Comparison of ENCODE assay signal across 10 cellular contexts in the genomic region with DNA sequence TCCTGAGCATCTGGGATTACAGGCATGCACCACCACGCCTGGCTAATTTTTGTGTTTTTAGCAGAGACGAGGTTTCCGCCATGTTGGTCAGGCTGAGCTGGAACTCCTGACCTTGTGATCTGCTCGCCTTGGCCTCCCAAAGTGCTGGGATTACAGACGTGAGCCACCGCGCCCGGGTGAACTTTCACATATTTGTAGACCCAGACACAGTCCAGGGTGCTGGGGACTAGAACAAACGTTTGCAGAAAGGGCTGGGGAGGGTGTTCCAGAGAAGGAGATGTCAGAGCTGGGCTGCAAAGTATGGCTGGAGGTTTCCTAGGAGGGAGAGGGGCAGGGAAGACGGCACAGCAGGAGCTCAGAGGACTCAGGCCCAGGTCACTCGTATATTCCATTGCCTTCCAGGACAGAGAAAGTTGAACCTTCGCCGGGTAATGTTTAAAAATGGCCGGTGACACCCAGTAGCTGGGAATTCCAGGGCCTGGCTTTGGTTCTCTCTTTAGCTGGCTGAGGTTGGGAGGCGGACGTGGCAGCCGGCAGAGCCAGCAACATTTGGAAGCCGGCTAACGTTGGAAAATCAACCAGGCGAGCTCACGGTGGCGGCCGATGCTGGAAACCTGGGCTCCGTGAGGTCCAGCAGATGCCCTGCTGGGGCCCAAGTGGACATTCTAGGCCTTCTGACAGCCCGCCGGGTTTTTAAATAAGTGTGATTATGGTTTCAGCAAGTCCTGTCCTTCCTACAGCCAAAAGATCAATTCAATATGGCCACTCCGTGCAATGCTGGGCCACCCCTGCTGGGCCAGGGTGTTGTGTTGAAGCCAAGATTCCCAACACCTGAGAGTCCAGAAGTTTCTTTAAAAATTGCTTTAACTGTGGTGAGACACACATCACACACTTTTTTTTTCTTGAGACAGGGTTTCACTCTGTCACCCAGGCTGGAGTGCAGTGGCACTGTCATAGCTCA. TPM values are rescaled to one million over a fixed set of nuclear protein-coding genes. Genes with fewer than 3 reads are reported as not detected.
DNase-seq lines count a peak whose midpoint lies in the region; ATAC-seq and TF ChIP-seq lines count a peak whose summit lies in the region.
"Had no signal": no experiment of that assay in that cellular context is flagged by ENCODE, and none has a peak within 500 bp of the region (broad histone marks: within the 10 kb centered on the region; RNA-seq: fewer than 3 reads in every experiment).

No MANE protein-coding gene starts in this region.

- H3K4me3 ChIP-seq in fibroblast of lung (replicated peaks in 1 of 4; ENCODE audit: control extremely low read depth in 1 of 4, insufficient read depth in 1 of 4, low read depth in 3 of 4, low read length in 4 of 4) (peak overlapping the region in 1 of 4 experiments; percentile 17), muscle layer of colon (ENCODE audit: low read depth in 1 of 2, low read length in 2 of 2) (peak overlapping the region in 1 of 2 donors; percentile 50), testis (no peak overlapping the region)

- peaks cover 65% of the 10 kb centered on the region for H3K79me2 ChIP-seq in fibroblast of lung (ENCODE audit: control insufficient read depth, insufficient read depth, low read length)

- peaks cover 2% of the 10 kb centered on the region for H3K27me3 Mint-ChIP-seq in WTC11 (ENCODE audit: low read depth)
- no peaks in the 10 kb centered on the region for H3K27me3 Mint-ChIP-seq in effector memory CD8-positive, alpha-beta T cell

- H3K27ac ChIP-seq in fibroblast of lung (ENCODE audit: insufficient read depth, low read length) (peak overlapping the region; percentile 51), muscle layer of colon (ENCODE audit: low read depth, low read length) (peak overlapping the region; percentile 96), testis (peak overlapping the region; percentile 69 to 97)

- H3K4me1 ChIP-seq in fibroblast of lung (ENCODE audit: control insufficient read depth, extremely low read depth, insufficient read depth, low read length) = peaks cover 20% of the 10 kb centered on the region
- H3K4me1 ChIP-seq in muscle layer of colon (ENCODE audit: insufficient read depth, low read length) = peaks cover 47% of the 10 kb centered on the region
- peaks cover 49% of the 10 kb centered on the region for H3K4me1 ChIP-seq in testis

- 35 to 42% methylated on average over 20 to 27 of the region's 27 CpGs for WGBS in testis, 2 donors

- H3K4me2 ChIP-seq in fibroblast of lung (ENCODE audit: extremely low read depth, insufficient read depth, low read length) = peak overlapping the region; percentile 60

- no peak overlapping the region for H3K4me3 Mint-ChIP-seq in WTC11
- H3K4me3 Mint-ChIP-seq in effector memory CD8-positive, alpha-beta T cell = no peak overlapping the region

- intact Hi-C loops in testis (cut with DNase I; ENCODE audit: low total_unique reads) = no loop called here

- no peaks in the 10 kb centered on the region for H4K20me1 ChIP-seq in fibroblast of lung (ENCODE audit: control insufficient read depth, extremely low read depth, insufficient read depth, low read length)

- TF ChIP-seq POLR2A in testis (IDR thresholded peaks at IDR 0.05) = no peak

- no peaks in the 10 kb centered on the region for H3K27me3 ChIP-seq in fibroblast of lung (ENCODE audit: control insufficient read depth, insufficient read depth, low read length)
- no peaks in the 10 kb centered on the region for H3K27me3 ChIP-seq in muscle layer of colon (ENCODE audit: control insufficient read depth in 1 of 2, insufficient read depth in 2 of 2, low read length in 2 of 2)
- H3K27me3 ChIP-seq in testis = no peaks in the 10 kb centered on the region

- POLR2A ChIA-PET in WTC11 (lab: Charles Lee) = no interaction called here

- peak overlapping the region; percentile 32; the same call in 1 of the 2 replicates for H3K27ac Mint-ChIP-seq in WTC11
- H3K27ac Mint-ChIP-seq in activated naive CD4-positive, alpha-beta T cell treated with anti-CD3 and anti-CD28 coated beads, Interleukin-2, amount 50 U/mL, for 72 hours = peak overlapping the region in 1 of 2 donors; percentile 36
- H3K27ac Mint-ChIP-seq in effector memory CD8-positive, alpha-beta T cell = peak overlapping the region in 1 of 2 donors; percentile 73

- H3K9me3 Mint-ChIP-seq in WTC11 = no peaks in the 10 kb centered on the region
- no peaks in the 10 kb centered on the region for H3K9me3 Mint-ChIP-seq in activated naive CD4-positive, alpha-beta T cell treated with anti-CD3 and anti-CD28 coated beads, Interleukin-2, amount 50 U/mL, for 72 hours
- H3K9me3 Mint-ChIP-seq in effector memory CD8-positive, alpha-beta T cell = no peaks in the 10 kb centered on the region

- CTCF ChIA-PET in WTC11 (lab: Charles Lee) = interaction anchor here (0.6 to 2.4 kb wide), 5 partner anchors 22 to 103 kb away, joined by 3 to 8 read pairs (median 3); no protein-coding TSS in a partner anchor

- H3K9ac ChIP-seq in fibroblast of lung (ENCODE audit: insufficient read depth, low read length) (no peak overlapping the region), muscle layer of colon (ENCODE audit: low read length) (peak overlapping the region; percentile 68)

- no peak for ATAC-seq in WTC11
- no peak for ATAC-seq in activated naive CD4-positive, alpha-beta T cell treated with anti-CD3 and anti-CD28 coated beads, Interleukin-2, amount 50 U/mL, for 72 hours
- no peak for ATAC-seq in GM21528 (IDR thresholded peaks at IDR 0.05; ENCODE audit: low FRiP score, unreplicated experiment)
- ATAC-seq in effector memory CD8-positive, alpha-beta T cell (replicated peaks) = no peak

- no peak for TF ChIP-seq CTCF in WTC11 (IDR thresholded peaks at IDR 0.05)
- no peak for TF ChIP-seq CTCF in fibroblast of lung (conservative IDR thresholded peaks at IDR 0.05 in 1 of 2, IDR thresholded peaks at IDR 0.05 in 1 of 2; ENCODE audit: low read depth in 1 of 2, low read length in 2 of 2)
- TF ChIP-seq CTCF in testis (IDR thresholded peaks at IDR 0.05) = no peak

- no peak overlapping the region for H2AFZ ChIP-seq in fibroblast of lung (ENCODE audit: low read length)

- H3K36me3 Mint-ChIP-seq in WTC11 = no peaks in the 10 kb centered on the region
- no peaks in the 10 kb centered on the region for H3K36me3 Mint-ChIP-seq in activated naive CD4-positive, alpha-beta T cell treated with anti-CD3 and anti-CD28 coated beads, Interleukin-2, amount 50 U/mL, for 72 hours
- H3K36me3 Mint-ChIP-seq in effector memory CD8-positive, alpha-beta T cell (ENCODE audit: insufficient read depth) = peaks cover 7% of the 10 kb centered on the region

- no peak for DNase-seq in WTC11 (ENCODE audit: low spot score)
- DNase-seq in fibroblast of lung (ENCODE audit: low read depth in 2 of 2) = peak; percentile 53 to 54
- peak; percentile 68 for DNase-seq in testis
- no peak for DNase-seq in activated naive CD4-positive, alpha-beta T cell treated with anti-CD3 and anti-CD28 coated beads, Interleukin-2, amount 50 U/mL, for 72 hours (ENCODE audit: low spot score in 2 of 2)
- no peak for DNase-seq in LoVo (ENCODE audit: low spot score)
- DNase-seq in effector memory CD8-positive, alpha-beta T cell = no peak
- DNase-seq: GOT3, NCI-H1417 treated with DMSO at 0.1 percent for 48 hours had no signal

- peaks cover 7% of the 10 kb centered on the region for H3K36me3 ChIP-seq in fibroblast of lung (ENCODE audit: control insufficient read depth, insufficient read depth, low read length)
- peaks cover 3% of the 10 kb centered on the region for H3K36me3 ChIP-seq in muscle layer of colon (ENCODE audit: insufficient read depth, low read length)
- no peaks in the 10 kb centered on the region for H3K36me3 ChIP-seq in testis (ENCODE audit: low read depth, missing control alignments)

- H3K9me3 ChIP-seq in fibroblast of lung (ENCODE audit: control insufficient read depth, insufficient read depth, low read depth, low read length) = no peaks in the 10 kb centered on the region
- no peaks in the 10 kb centered on the region for H3K9me3 ChIP-seq in muscle layer of colon (ENCODE audit: low read length)
- H3K9me3 ChIP-seq in testis = no peaks in the 10 kb centered on the region

- 0 out of 2 replicates have a peak, but pooled peaks cover 2% of the 10 kb centered on the region for H3K4me1 Mint-ChIP-seq in WTC11
- H3K4me1 Mint-ChIP-seq in effector memory CD8-positive, alpha-beta T cell (ENCODE audit: low read depth in 2 of 2) = peaks cover 2 to 3% of the 10 kb centered on the region in 2 donors

TF ChIP-seq in WTC11, 78 proteins besides CTCF, POLR2A, EP300 and RAD21 (continues in another document):
- TF ChIP-seq, protein P1, sequence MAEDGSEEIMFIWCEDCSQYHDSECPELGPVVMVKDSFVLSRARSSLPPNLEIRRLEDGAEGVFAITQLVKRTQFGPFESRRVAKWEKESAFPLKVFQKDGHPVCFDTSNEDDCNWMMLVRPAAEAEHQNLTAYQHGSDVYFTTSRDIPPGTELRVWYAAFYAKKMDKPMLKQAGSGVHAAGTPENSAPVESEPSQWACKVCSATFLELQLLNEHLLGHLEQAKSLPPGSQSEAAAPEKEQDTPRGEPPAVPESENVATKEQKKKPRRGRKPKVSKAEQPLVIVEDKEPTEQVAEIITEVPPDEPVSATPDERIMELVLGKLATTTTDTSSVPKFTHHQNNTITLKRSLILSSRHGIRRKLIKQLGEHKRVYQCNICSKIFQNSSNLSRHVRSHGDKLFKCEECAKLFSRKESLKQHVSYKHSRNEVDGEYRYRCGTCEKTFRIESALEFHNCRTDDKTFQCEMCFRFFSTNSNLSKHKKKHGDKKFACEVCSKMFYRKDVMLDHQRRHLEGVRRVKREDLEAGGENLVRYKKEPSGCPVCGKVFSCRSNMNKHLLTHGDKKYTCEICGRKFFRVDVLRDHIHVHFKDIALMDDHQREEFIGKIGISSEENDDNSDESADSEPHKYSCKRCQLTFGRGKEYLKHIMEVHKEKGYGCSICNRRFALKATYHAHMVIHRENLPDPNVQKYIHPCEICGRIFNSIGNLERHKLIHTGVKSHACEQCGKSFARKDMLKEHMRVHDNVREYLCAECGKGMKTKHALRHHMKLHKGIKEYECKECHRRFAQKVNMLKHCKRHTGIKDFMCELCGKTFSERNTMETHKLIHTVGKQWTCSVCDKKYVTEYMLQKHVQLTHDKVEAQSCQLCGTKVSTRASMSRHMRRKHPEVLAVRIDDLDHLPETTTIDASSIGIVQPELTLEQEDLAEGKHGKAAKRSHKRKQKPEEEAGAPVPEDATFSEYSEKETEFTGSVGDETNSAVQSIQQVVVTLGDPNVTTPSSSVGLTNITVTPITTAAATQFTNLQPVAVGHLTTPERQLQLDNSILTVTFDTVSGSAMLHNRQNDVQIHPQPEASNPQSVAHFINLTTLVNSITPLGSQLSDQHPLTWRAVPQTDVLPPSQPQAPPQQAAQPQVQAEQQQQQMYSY (CRISPR knock-in tag; IDR thresholded peaks at IDR 0.05) = peak; percentile 36; the same call in 1 of the 2 replicates

RNA-seq across cellular contexts. Expression of a gene that starts 41.5 kb away (rescaled TPM):
- 3.5 to 4.4 TPM (median 4.0 TPM) in 3 replicates for total RNA-seq in WTC11 (2021)
- 34.9 and 66.4 TPM in 2 replicates for total RNA-seq in fibroblast of lung
- 7.9 and 16.6 TPM in 2 replicates for polyA plus RNA-seq in fibroblast of lung
- polyA plus RNA-seq in fibroblast of lung (2012) = 89.7 and 117 TPM in 2 replicates
- 101 and 159 TPM in 2 replicates for polyA minus RNA-seq in fibroblast of lung (ENCODE audit: low replicate concordance)
- total RNA-seq in testis = 100 to 1,000 TPM; 113 to 127 TPM
- 56.5 TPM for polyA plus RNA-seq in testis (ENCODE audit: insufficient read depth, low read depth, low replicate concordance)
- 10 to 100 TPM; 10.4 to 23.1 TPM for total RNA-seq in activated naive CD4-positive, alpha-beta T cell treated with anti-CD3 and anti-CD28 coated beads, Interleukin-2, amount 50 U/mL, for 72 hours

Comparison
In these comparisons a context has a peak if more than half of its experiments do, and no peak if none do; other contexts are left out.
1. DNase-seq: peak in fibroblast of lung (2 of 2) and testis (single experiment); none in WTC11 (single experiment), activated naive CD4-positive, alpha-beta T cell treated with anti-CD3 and anti-CD28 coated beads, Interleukin-2, amount 50 U/mL, for 72 hours (0 of 2), LoVo (single experiment) and effector memory CD8-positive, alpha-beta T cell (0 of 3).
2. Peak in every context shown above with its lines, with median percentiles within 50 percentile points of each other: H3K27ac ChIP-seq.